ENCODE assay signal across 8 cellular contexts in genomic region chr10:23702977-23703414, GRCh38.
DNase-seq lines count a peak whose midpoint lies in the region; ATAC-seq and TF ChIP-seq lines count a peak whose summit lies in the region.

No MANE protein-coding gene starts in this region.

- ATAC-seq in GM19468 (IDR thresholded peaks at IDR 0.05; ENCODE audit: extremely low read depth, unreplicated experiment) (peak; percentile 82), HG03469 (IDR thresholded peaks at IDR 0.05; ENCODE audit: unreplicated experiment) (peak; percentile 85), upper lobe of right lung (peak; percentile 95)

- no peak overlapping the region for H3K23ac ChIP-seq in neuronal stem cell (ENCODE audit: low read depth, low read length, poor library complexity)

- H2AK5ac ChIP-seq in neuronal stem cell (ENCODE audit: low read depth, low read length) = no peak overlapping the region

- WGBS in neuronal stem cell (ENCODE audit: extremely low coverage in 2 of 2, insufficient read length in 2 of 2, insufficient replicate concordance in 1 of 2), 2 donors = no CpG with 5 or more reads among the region's 9 CpGs

- H3K79me1 ChIP-seq in neuronal stem cell (ENCODE audit: low read depth, low read length) = no peaks in the 10 kb centered on the region

- H2AFZ ChIP-seq in fibroblast of lung (ENCODE audit: low read length) = no peak overlapping the region
- peak overlapping the region; percentile 43 for H2AFZ ChIP-seq in neuronal stem cell (ENCODE audit: low read length)

- no peaks in the 10 kb centered on the region for H3K4me1 ChIP-seq in fibroblast of lung (ENCODE audit: control insufficient read depth, extremely low read depth, insufficient read depth, low read length)
- H3K4me1 ChIP-seq in neuronal stem cell (ENCODE audit: control insufficient read depth in 2 of 2, insufficient read depth in 1 of 2, low read depth in 1 of 2, low read length in 2 of 2) = no peaks in the 10 kb centered on the region
- H3K4me1 ChIP-seq in upper lobe of right lung = no peaks in the 10 kb centered on the region

- intact Hi-C loops in upper lobe of right lung (cut with DNase I) = no loop called here

- peak; percentile 50 to 70 for TF ChIP-seq CTCF in fibroblast of lung (conservative IDR thresholded peaks at IDR 0.05 in 1 of 2, IDR thresholded peaks at IDR 0.05 in 1 of 2; ENCODE audit: low read depth in 1 of 2, low read length in 2 of 2)
- peak; percentile 70 for TF ChIP-seq CTCF in upper lobe of right lung (IDR thresholded peaks at IDR 0.05)

- no peaks in the 10 kb centered on the region for H3K36me3 ChIP-seq in fibroblast of lung (ENCODE audit: control insufficient read depth, insufficient read depth, low read length)
- H3K36me3 ChIP-seq in neuronal stem cell (replicated peaks in 1 of 2; ENCODE audit: control insufficient read depth in 2 of 2, insufficient read depth in 2 of 2, low read length in 2 of 2) = no peaks in the 10 kb centered on the region
- no peaks in the 10 kb centered on the region for H3K36me3 ChIP-seq in upper lobe of right lung

- no peak overlapping the region for H2BK12ac ChIP-seq in neuronal stem cell (ENCODE audit: low read length)

- DNase-seq in DMS114 treated with DMSO at 0.1 percent for 48 hours (lab: John Stamatoyannopoulos, UW; ENCODE audit: unreplicated experiment) (peak; percentile 74), NCI-H82 (lab: John Stamatoyannopoulos, UW) (peak; percentile 84), fibroblast of lung (ENCODE audit: low read depth in 2 of 2) (peak; percentile 44 to 64), neuronal stem cell (ENCODE audit: low spot score) (peak; percentile 67), upper lobe of right lung (peak; percentile 64)
- peak; percentile 60 for DNase-seq in activated CD8-positive, alpha-beta memory T cell treated with anti-CD3 and anti-CD28 coated beads, Interleukin-2, amount 50 U/mL, for 48 hours

- H3K4me3 ChIP-seq in fibroblast of lung (replicated peaks in 1 of 4; ENCODE audit: control extremely low read depth in 1 of 4, insufficient read depth in 1 of 4, low read depth in 3 of 4, low read length in 4 of 4) = no peak overlapping the region
- no peak overlapping the region for H3K4me3 ChIP-seq in neuronal stem cell (ENCODE audit: low read length in 2 of 2)
- no peak overlapping the region for H3K4me3 ChIP-seq in upper lobe of right lung

- H3K79me2 ChIP-seq in fibroblast of lung (ENCODE audit: control insufficient read depth, insufficient read depth, low read length) = no peaks in the 10 kb centered on the region

- no peak overlapping the region for H3K27ac ChIP-seq in fibroblast of lung (ENCODE audit: insufficient read depth, low read length)
- no peak overlapping the region for H3K27ac ChIP-seq in neuronal stem cell (replicated peaks; ENCODE audit: low read length)
- H3K27ac ChIP-seq in upper lobe of right lung = no peak overlapping the region

- no peak overlapping the region for H2BK120ac ChIP-seq in neuronal stem cell (ENCODE audit: low read depth, low read length)

- H4K8ac ChIP-seq in neuronal stem cell (ENCODE audit: low read depth, low read length) = no peak overlapping the region

- no peak overlapping the region for H2BK15ac ChIP-seq in neuronal stem cell (ENCODE audit: low read length)

- H2BK5ac ChIP-seq in neuronal stem cell (ENCODE audit: low read length) = no peak overlapping the region

- H3K4me2 ChIP-seq in fibroblast of lung (ENCODE audit: extremely low read depth, insufficient read depth, low read length) = no peak overlapping the region
- H3K4me2 ChIP-seq in neuronal stem cell (ENCODE audit: insufficient read depth, low read length, poor library complexity, severe bottlenecking) = no peak overlapping the region

- no peaks in the 10 kb centered on the region for H4K20me1 ChIP-seq in fibroblast of lung (ENCODE audit: control insufficient read depth, extremely low read depth, insufficient read depth, low read length)

- H3K9me3 ChIP-seq in fibroblast of lung (ENCODE audit: control insufficient read depth, insufficient read depth, low read depth, low read length) (no peaks in the 10 kb centered on the region), neuronal stem cell (replicated peaks in 1 of 2; ENCODE audit: control insufficient read depth in 2 of 2, insufficient read depth in 1 of 2, low read depth in 1 of 2, low read length in 2 of 2) (no peaks in the 10 kb centered on the region), upper lobe of right lung (no peaks in the 10 kb centered on the region)

- no peak overlapping the region for H3K14ac ChIP-seq in neuronal stem cell (ENCODE audit: low read length)

- no peak overlapping the region for H4K91ac ChIP-seq in neuronal stem cell (ENCODE audit: low read depth, low read length, poor library complexity)

- H3K9ac ChIP-seq in fibroblast of lung (ENCODE audit: insufficient read depth, low read length) (no peak overlapping the region), neuronal stem cell (ENCODE audit: low read depth, low read length, poor library complexity) (no peak overlapping the region)

- no peaks in the 10 kb centered on the region for H3K27me3 ChIP-seq in fibroblast of lung (ENCODE audit: control insufficient read depth, insufficient read depth, low read length)
- peaks cover 0 to 8% (median 5%) of the 10 kb centered on the region in 3 experiments for H3K27me3 ChIP-seq in neuronal stem cell (ENCODE audit: control insufficient read depth in 3 of 3, insufficient read depth in 3 of 3, low read depth in 1 of 3, low read length in 3 of 3)
- peaks cover 6% of the 10 kb centered on the region for H3K27me3 ChIP-seq in upper lobe of right lung

- no peak overlapping the region for H3K4ac ChIP-seq in neuronal stem cell (ENCODE audit: low read length)

- H3K18ac ChIP-seq in neuronal stem cell (ENCODE audit: low read length) = no peak overlapping the region
